Comparison of ENCODE assay signal across 8 cellular contexts in genomic region chr10:132036153-132036886, GRCh38. TPM values are rescaled to one million over a fixed set of nuclear protein-coding genes. Genes with fewer than 3 reads are reported as not detected.
DNase-seq lines count a peak whose midpoint lies in the region; ATAC-seq and TF ChIP-seq lines count a peak whose summit lies in the region.

No MANE protein-coding gene starts in this region.

- peaks cover 8% of the 10 kb centered on the region for H3K4me1 Mint-ChIP-seq in activated naive CD8-positive, alpha-beta T cell (ENCODE audit: low read depth)

- H3K4me1 ChIP-seq in gastrocnemius medialis, result peaks cover 0 to 5% of the 10 kb centered on the region in 2 donors

- no peaks in the 10 kb centered on the region for H3K36me3 Mint-ChIP-seq in activated naive CD8-positive, alpha-beta T cell

- H3K27me3 Mint-ChIP-seq in activated naive CD8-positive, alpha-beta T cell, result peaks cover 34% of the 10 kb centered on the region

- in situ Hi-C loops in gastrocnemius medialis (cut with MboI; ENCODE audit: low sequenced_read_pairs in 4 of 4), result no loop called here

- DNase-seq in EH (ENCODE audit: low read depth) (peak; percentile 16), hippocampal formation (lab: John Stamatoyannopoulos, UW) (peak; percentile 21 to 35), gastrocnemius medialis (no peak), T1000 (lab: John Stamatoyannopoulos, UW) (no peak), NOMO-1 treated with DMSO at 0.1 percent for 48 hours (lab: John Stamatoyannopoulos, UW; ENCODE audit: unreplicated experiment) (no peak)

- intact Hi-C loops in gastrocnemius medialis (cut with DNase I; ENCODE audit: low total_unique reads), result loop anchor here (1.0 kb wide), 1 partner anchor 106 kb away; no protein-coding TSS in a partner anchor

- peak overlapping the region in 1 of 4 donors; percentile 66 for H3K27ac ChIP-seq in gastrocnemius medialis

- no peaks in the 10 kb centered on the region for H3K9me3 Mint-ChIP-seq in activated naive CD8-positive, alpha-beta T cell (ENCODE audit: low read depth)

- TF ChIP-seq POLR2A in gastrocnemius medialis (IDR thresholded peaks at IDR 0.05), result no peak

- no peaks in the 10 kb centered on the region for H3K36me3 ChIP-seq in gastrocnemius medialis

- peaks cover 8 to 15% (median 10%) of the 10 kb centered on the region in 3 donors for H3K27me3 ChIP-seq in gastrocnemius medialis

- no peaks in the 10 kb centered on the region for H3K9me3 ChIP-seq in gastrocnemius medialis

- peak overlapping the region; percentile 60 for H3K4me3 Mint-ChIP-seq in activated naive CD8-positive, alpha-beta T cell

- no peak overlapping the region for H3K27ac Mint-ChIP-seq in activated naive CD8-positive, alpha-beta T cell

- peak overlapping the region; percentile 46 to 58 (median 50) for H3K4me3 ChIP-seq in gastrocnemius medialis

- ATAC-seq in gastrocnemius medialis, result peak; percentile 39 to 57
- no peak for ATAC-seq in HG03378 (IDR thresholded peaks at IDR 0.05; ENCODE audit: unreplicated experiment)
- no peak for ATAC-seq in GM19452 (IDR thresholded peaks at IDR 0.05; ENCODE audit: unreplicated experiment)

- TF ChIP-seq CTCF in gastrocnemius medialis (IDR thresholded peaks at IDR 0.05 in 4 of 5, conservative IDR thresholded peaks at IDR 0.05 in 1 of 5), result no peak

RNA-seq across cellular contexts. Expression of gene JAKMIP3, which starts 29.4 kb away (rescaled TPM):
- total RNA-seq in gastrocnemius medialis, result under 1 TPM; 0.24 to 0.67 (median 0.51) TPM

RNA-seq across cellular contexts. Expression of gene BNIP3, which starts 54.6 kb away (rescaled TPM):
- total RNA-seq in gastrocnemius medialis, result 1,000 to 10,000 TPM in 1 of 4 donors, 100 to 1,000 TPM in 3; 337 to 1,280 (median 583) TPM

Comparison
In these comparisons a context has a peak if more than half of its experiments do, and no peak if none do; other contexts are left out.
1. DNase-seq: peak in EH (single experiment) and hippocampal formation (2 of 2); none in gastrocnemius medialis (0 of 2), T1000 (single experiment) and NOMO-1 treated with DMSO at 0.1 percent for 48 hours (single experiment).
2. ATAC-seq: peak in gastrocnemius medialis (2 of 2); none in HG03378 (single experiment) and GM19452 (single experiment).